Comparison of ENCODE assay signal across 20 cellular contexts in the genomic region with DNA sequence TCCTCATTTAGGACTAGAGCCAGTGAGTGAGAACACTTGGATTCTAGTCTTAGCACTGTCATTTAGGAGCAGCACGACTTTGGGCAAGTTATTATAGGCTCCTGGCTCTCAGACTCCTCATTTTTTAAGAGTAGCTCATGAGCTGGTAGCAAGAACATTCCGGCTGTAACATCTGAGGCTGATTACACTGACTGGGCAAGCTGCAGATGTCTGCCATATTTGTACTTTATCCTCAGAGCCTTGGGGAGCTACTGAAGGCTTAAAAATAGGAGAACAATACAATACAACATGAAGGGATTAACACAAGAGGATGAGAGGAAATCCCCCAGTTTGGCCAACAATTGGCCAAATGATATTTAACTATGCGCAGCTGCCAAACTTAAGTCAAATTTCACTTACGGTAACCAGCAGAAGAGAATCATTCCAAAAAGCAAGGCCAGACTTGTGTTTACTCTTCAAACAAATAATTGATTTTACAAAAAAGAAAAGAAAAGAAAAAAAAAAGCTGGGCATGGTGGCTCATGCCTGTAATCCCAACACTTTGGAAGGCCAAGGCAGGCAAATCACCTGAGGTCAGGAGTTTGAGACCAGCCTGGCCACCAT.
A peak's percentile ranks its signal among the peaks of the same experiment; 100 is the strongest.
DNase-seq lines count a peak whose midpoint lies in the region; FAIRE-seq and TF ChIP-seq lines count a peak whose summit lies in the region.
"Had no signal": no experiment of that assay in that cellular context is flagged by ENCODE, and none has a peak within 500 bp of the region (broad histone marks: within the 10 kb centered on the region; RNA-seq: fewer than 3 reads in every experiment).

No MANE protein-coding gene starts in this region.

- H3K9me2 ChIP-seq in GM23248 (ENCODE audit: insufficient read depth): no peaks in the 10 kb centered on the region

- H3K79me2 ChIP-seq in GM23248 (ENCODE audit: insufficient read depth) (no peaks in the 10 kb centered on the region), fibroblast of lung (ENCODE audit: control insufficient read depth, insufficient read depth, low read length) (no peaks in the 10 kb centered on the region)

- no peak overlapping the region for H3K14ac ChIP-seq in neuronal stem cell (ENCODE audit: low read length)

- in situ Hi-C loops in GM23248 (cut with MboI): no loop called here

- H3K18ac ChIP-seq in neuronal stem cell (ENCODE audit: low read length): no peak overlapping the region

- H3K9me3 Mint-ChIP-seq in mesothelial cell of epicardium: no peaks in the 10 kb centered on the region
- H3K9me3 Mint-ChIP-seq: CD4-positive, alpha-beta T cell had no signal

- H3K79me1 ChIP-seq in neuronal stem cell (ENCODE audit: low read depth, low read length): no peaks in the 10 kb centered on the region

- intact Hi-C loops in kidney (cut with DNase I): loop anchor here (10.0 kb wide), 1 partner anchor 361 kb away; no protein-coding TSS in a partner anchor

- H3K4me3 Mint-ChIP-seq in mesothelial cell of epicardium: no peak overlapping the region
- H3K4me3 Mint-ChIP-seq: B cell; CD4-positive, alpha-beta T cell had no signal

- H3K4me2 ChIP-seq in GM23248 (ENCODE audit: unreplicated experiment): no peak overlapping the region
- no peak overlapping the region for H3K4me2 ChIP-seq in fibroblast of lung (ENCODE audit: extremely low read depth, insufficient read depth, low read length)
- H3K4me2 ChIP-seq in neuronal stem cell (ENCODE audit: insufficient read depth, low read length, poor library complexity, severe bottlenecking): no peak overlapping the region

- peaks cover 5% of the 10 kb centered on the region for H3K4me1 Mint-ChIP-seq in mesothelial cell of epicardium

- H2BK15ac ChIP-seq in neuronal stem cell (ENCODE audit: low read length): no peak overlapping the region

- no peak for TF ChIP-seq CTCF in fibroblast of lung (conservative IDR thresholded peaks at IDR 0.05 in 1 of 2, IDR thresholded peaks at IDR 0.05 in 1 of 2; ENCODE audit: low read depth in 1 of 2, low read length in 2 of 2)
- no peak for TF ChIP-seq CTCF in mesothelial cell of epicardium (IDR thresholded peaks at IDR 0.05; ENCODE audit: unreplicated experiment)
- no peak for TF ChIP-seq CTCF in kidney (IDR thresholded peaks at IDR 0.05; ENCODE audit: borderline replicate concordance, extremely low read depth, insufficient read depth)

- H3K4me1 ChIP-seq in GM23248 (ENCODE audit: insufficient read depth) (no peaks in the 10 kb centered on the region), fibroblast of lung (ENCODE audit: control insufficient read depth, extremely low read depth, insufficient read depth, low read length) (peaks cover 2% of the 10 kb centered on the region), neuronal stem cell (ENCODE audit: control insufficient read depth in 2 of 2, insufficient read depth in 1 of 2, low read depth in 1 of 2, low read length in 2 of 2) (no peaks in the 10 kb centered on the region), kidney (ENCODE audit: control insufficient read depth in 1 of 2, insufficient read depth in 1 of 2, low read depth in 1 of 2, low read length in 2 of 2) (peaks cover 0 to 7% of the 10 kb centered on the region in 2 donors)

- peaks cover 32% of the 10 kb centered on the region; the same call in 1 of the 2 replicates for H3K27me3 ChIP-seq in GM23248 (replicated peaks; ENCODE audit: insufficient read depth)
- no peaks in the 10 kb centered on the region for H3K27me3 ChIP-seq in fibroblast of lung (ENCODE audit: control insufficient read depth, insufficient read depth, low read length)
- no peaks in the 10 kb centered on the region for H3K27me3 ChIP-seq in neuronal stem cell (ENCODE audit: control insufficient read depth in 3 of 3, insufficient read depth in 3 of 3, low read depth in 1 of 3, low read length in 3 of 3)

- FAIRE-seq in kidney (lab: Jason Lieb, UNC): no peak
- FAIRE-seq: G401.6 had no signal

- H3K27me3 Mint-ChIP-seq in mesothelial cell of epicardium (ENCODE audit: low read depth): peaks cover 1% of the 10 kb centered on the region
- H3K27me3 Mint-ChIP-seq: CD4-positive, alpha-beta T cell had no signal

- H3K36me3 Mint-ChIP-seq in mesothelial cell of epicardium: no peaks in the 10 kb centered on the region

- H3K36me3 ChIP-seq in GM23248 (ENCODE audit: low read depth): no peaks in the 10 kb centered on the region
- no peaks in the 10 kb centered on the region for H3K36me3 ChIP-seq in fibroblast of lung (ENCODE audit: control insufficient read depth, insufficient read depth, low read length)
- no peaks in the 10 kb centered on the region for H3K36me3 ChIP-seq in neuronal stem cell (replicated peaks in 1 of 2; ENCODE audit: control insufficient read depth in 2 of 2, insufficient read depth in 2 of 2, low read length in 2 of 2)
- H3K36me3 ChIP-seq in kidney (ENCODE audit: control insufficient read depth in 1 of 2, insufficient read depth in 2 of 2, low read length in 2 of 2): no peaks in the 10 kb centered on the region

- H3K27ac Mint-ChIP-seq in mesothelial cell of epicardium: no peak overlapping the region
- H3K27ac Mint-ChIP-seq: B cell; CD4-positive, alpha-beta T cell had no signal

- no peak overlapping the region for H3K9ac ChIP-seq in GM23248
- H3K9ac ChIP-seq in fibroblast of lung (ENCODE audit: insufficient read depth, low read length): no peak overlapping the region
- no peak overlapping the region for H3K9ac ChIP-seq in neuronal stem cell (ENCODE audit: low read depth, low read length, poor library complexity)
- H3K9ac ChIP-seq in kidney (ENCODE audit: low read length in 2 of 2): no peak overlapping the region

- H3K4ac ChIP-seq in neuronal stem cell (ENCODE audit: low read length): no peak overlapping the region

- no peak overlapping the region for H2BK12ac ChIP-seq in neuronal stem cell (ENCODE audit: low read length)

- H2AFZ ChIP-seq in GM23248 (no peak overlapping the region), fibroblast of lung (ENCODE audit: low read length) (peak overlapping the region; percentile 16), neuronal stem cell (ENCODE audit: low read length) (peak overlapping the region; percentile 13)

- H3K9me3 ChIP-seq in GM23248 (ENCODE audit: low read depth): no peaks in the 10 kb centered on the region
- no peaks in the 10 kb centered on the region for H3K9me3 ChIP-seq in fibroblast of lung (ENCODE audit: control insufficient read depth, insufficient read depth, low read depth, low read length)
- H3K9me3 ChIP-seq in neuronal stem cell (replicated peaks in 1 of 2; ENCODE audit: control insufficient read depth in 2 of 2, insufficient read depth in 1 of 2, low read depth in 1 of 2, low read length in 2 of 2): no peaks in the 10 kb centered on the region
- H3K9me3 ChIP-seq in kidney (ENCODE audit: control insufficient read depth in 1 of 2, low read length in 2 of 2): no peaks in the 10 kb centered on the region

- no peak overlapping the region for H2BK5ac ChIP-seq in neuronal stem cell (ENCODE audit: low read length)

- H3F3A ChIP-seq in GM23248 (ENCODE audit: insufficient read depth): no peaks in the 10 kb centered on the region

- no peak overlapping the region for H4K91ac ChIP-seq in neuronal stem cell (ENCODE audit: low read depth, low read length, poor library complexity)

- H3K23ac ChIP-seq in neuronal stem cell (ENCODE audit: low read depth, low read length, poor library complexity): no peak overlapping the region

- no peaks in the 10 kb centered on the region for H4K20me1 ChIP-seq in GM23248 (ENCODE audit: insufficient read depth)
- no peaks in the 10 kb centered on the region for H4K20me1 ChIP-seq in fibroblast of lung (ENCODE audit: control insufficient read depth, extremely low read depth, insufficient read depth, low read length)

- H3K27ac ChIP-seq in GM23248: no peak overlapping the region
- H3K27ac ChIP-seq in fibroblast of lung (ENCODE audit: insufficient read depth, low read length): no peak overlapping the region
- no peak overlapping the region for H3K27ac ChIP-seq in neuronal stem cell (replicated peaks; ENCODE audit: low read length)
- H3K27ac ChIP-seq in kidney (ENCODE audit: low read depth in 2 of 2, low read length in 2 of 2): no peak overlapping the region

- H2AK5ac ChIP-seq in neuronal stem cell (ENCODE audit: low read depth, low read length): no peak overlapping the region

- 33 to 39% methylated on average over 4 of the region's 4 CpGs for WGBS in GM23248 (ENCODE audit: low coverage in 1 of 2, low lambda C conversion rate in 2 of 2, missing lambda C conversion rate in 2 of 2), 2 experiments
- no CpG with 5 or more reads among the region's 4 CpGs for WGBS in neuronal stem cell (ENCODE audit: extremely low coverage in 2 of 2, insufficient read length in 2 of 2, insufficient replicate concordance in 1 of 2), 2 donors

- DNase-seq in NCI-H82 (lab: John Stamatoyannopoulos, UW) (peak; percentile 9), NCI-H82 treated with DMSO at 0.1 percent for 48 hours (lab: John Stamatoyannopoulos, UW; ENCODE audit: unreplicated experiment) (no peak), GM23248 (peak; percentile 38), fibroblast of lung (ENCODE audit: low read depth in 2 of 2) (no peak), neuronal stem cell (ENCODE audit: low spot score) (no peak), mesothelial cell of epicardium (ENCODE audit: low spot score in 2 of 2, unreplicated experiment in 2 of 2) (no peak), kidney (no peak)
- DNase-seq in activated CD4-positive, alpha-beta T cell treated with anti-CD3 and anti-CD28 coated beads for 1 hour: no peak
- DNase-seq: 8988T; Calu3; CD4-positive, alpha-beta T cell; DMS79; H7; Karpas-422; MM.1S; NCI-H1105 treated with DMSO at 0.1 percent for 48 hours; NCI-H187; NCI-H774 had no signal

- H3K4me3 ChIP-seq in GM23248 (no peak overlapping the region), fibroblast of lung (replicated peaks in 1 of 4; ENCODE audit: control extremely low read depth in 1 of 4, insufficient read depth in 1 of 4, low read depth in 3 of 4, low read length in 4 of 4) (no peak overlapping the region), neuronal stem cell (ENCODE audit: low read length in 2 of 2) (no peak overlapping the region), kidney (ENCODE audit: low read length in 2 of 2) (no peak overlapping the region)

- H4K8ac ChIP-seq in neuronal stem cell (ENCODE audit: low read depth, low read length): no peak overlapping the region

- H2BK120ac ChIP-seq in neuronal stem cell (ENCODE audit: low read depth, low read length): no peak overlapping the region

Comparison
In these comparisons a context has a peak if more than half of its experiments do, and no peak if none do; other contexts are left out.
1. DNase-seq: peak in NCI-H82 (single experiment) and GM23248 (single experiment); none in NCI-H82 treated with DMSO at 0.1 percent for 48 hours (single experiment), fibroblast of lung (0 of 2), neuronal stem cell (single experiment), mesothelial cell of epicardium (0 of 2), kidney (single experiment) and activated CD4-positive, alpha-beta T cell treated with anti-CD3 and anti-CD28 coated beads for 1 hour (single experiment).